In the genomic region with DNA sequence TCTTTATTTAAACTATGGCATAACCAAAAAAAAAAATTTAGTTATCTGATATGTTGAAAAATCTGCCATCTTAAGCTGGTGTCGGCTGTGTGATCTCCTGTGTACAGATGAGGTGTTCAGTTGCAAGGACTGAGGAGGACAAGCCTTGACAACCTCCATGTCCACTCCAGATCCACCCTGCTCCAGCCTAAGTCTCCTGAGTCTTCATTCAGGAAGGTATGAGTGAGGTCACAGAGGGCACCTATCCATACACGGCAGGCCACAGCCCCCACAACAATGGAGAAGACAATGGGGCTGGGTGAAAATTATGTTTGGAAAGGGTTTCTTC, we compare ENCODE assay signal across 17 cellular contexts.
"Had no signal": no experiment of that assay in that cellular context is flagged by ENCODE, and none has a peak within 500 bp of the region (broad histone marks: within the 10 kb centered on the region; RNA-seq: fewer than 3 reads in every experiment).

No MANE protein-coding gene starts in this region.

- H3K27ac Mint-ChIP-seq: activated T-helper 17 cell treated with anti-CD3 and anti-CD28 coated beads, Interleukin-2, amount 50 U/mL, for 72 hours had no signal

- H3K27ac ChIP-seq: ascending aorta, breast epithelium, gastrocnemius medialis, tibial artery, vagina had no signal

- H3K27me3 Mint-ChIP-seq: activated T-helper 17 cell treated with anti-CD3 and anti-CD28 coated beads, Interleukin-2, amount 50 U/mL, for 72 hours had no signal

- H3K9me3 Mint-ChIP-seq: activated T-helper 17 cell treated with anti-CD3 and anti-CD28 coated beads, Interleukin-2, amount 50 U/mL, for 72 hours had no signal

- H3K4me1 Mint-ChIP-seq: activated T-helper 17 cell treated with anti-CD3 and anti-CD28 coated beads, Interleukin-2, amount 50 U/mL, for 72 hours had no signal

- H3K9me3 ChIP-seq: ascending aorta, breast epithelium, gastrocnemius medialis, heart right ventricle, tibial artery, vagina had no signal

- H3K4me1 ChIP-seq: ascending aorta, breast epithelium, gastrocnemius medialis, tibial artery, vagina had no signal

- DNase-seq: activated CD4-positive, alpha-beta T cell treated with anti-CD3 and anti-CD28 coated beads for 4 hours; activated naive CD4-positive, alpha-beta T cell treated with Interleukin-2 at 50 U/mL for 16 hours; cerebellar nuclear complex; gastrocnemius medialis; heart right ventricle; left colon; mammary epithelial cell; retina; stimulated activated CD4-positive, alpha-beta T cell treated with anti-CD3 and anti-CD28 coated beads, Interleukin-12 subunit alpha, Interleukin-12 subunit beta, amount 100 ng/mL, for 4 hours; stimulated activated CD4-positive, alpha-beta T cell treated with anti-CD3 and anti-CD28 coated beads, Interleukin-2, amount 100 ng/mL, for 24 hours; T-helper 1 cell; T1000; tibial artery had no signal

- H3K27me3 ChIP-seq: ascending aorta, breast epithelium, gastrocnemius medialis, heart right ventricle, tibial artery, vagina had no signal

- H3K4me3 ChIP-seq: ascending aorta, breast epithelium, gastrocnemius medialis, heart right ventricle, tibial artery, vagina had no signal

- H3K36me3 ChIP-seq: ascending aorta, breast epithelium, gastrocnemius medialis, heart right ventricle, tibial artery, vagina had no signal

- ATAC-seq: activated T-helper 17 cell treated with anti-CD3 and anti-CD28 coated beads, Interleukin-2, amount 50 U/mL, for 72 hours; gastrocnemius medialis; heart right ventricle; left colon had no signal

- H3K4me3 Mint-ChIP-seq: activated T-helper 17 cell treated with anti-CD3 and anti-CD28 coated beads, Interleukin-2, amount 50 U/mL, for 72 hours had no signal
